20 cellular contexts compared by ENCODE assay signal in genomic region chr12:740921-741320, GRCh38. TPM values are rescaled to one million over a fixed set of nuclear protein-coding genes. Genes with fewer than 3 reads are reported as not detected.
DNase-seq lines count a peak whose midpoint lies in the region; ATAC-seq, FAIRE-seq and TF ChIP-seq lines count a peak whose summit lies in the region.
"Had no signal": no experiment of that assay in that cellular context is flagged by ENCODE, and none has a peak within 500 bp of the region (broad histone marks: within the 10 kb centered on the region; RNA-seq: fewer than 3 reads in every experiment).

No MANE protein-coding gene starts in this region.

- H3K36me3 ChIP-seq in mammary epithelial cell (ENCODE audit: insufficient read depth, low read length) (no peaks in the 10 kb centered on the region), breast epithelium (no peaks in the 10 kb centered on the region), bronchial epithelial cell (ENCODE audit: control insufficient read depth, insufficient read depth, low read length) (no peaks in the 10 kb centered on the region), parathyroid adenoma (ENCODE audit: control insufficient read depth, insufficient read depth, low read length) (no peaks in the 10 kb centered on the region)
- H3K36me3 ChIP-seq: SJSA1 had no signal

- CTCF ChIA-PET in mammary epithelial cell (lab: Charles Lee; ENCODE audit: low non-redundant PET), result no interaction called here

- H3K9me3 ChIP-seq in mammary epithelial cell (replicated peaks; ENCODE audit: insufficient read depth, low read length), result no peaks in the 10 kb centered on the region
- no peaks in the 10 kb centered on the region for H3K9me3 ChIP-seq in breast epithelium
- no peaks in the 10 kb centered on the region for H3K9me3 ChIP-seq in parathyroid adenoma (ENCODE audit: control insufficient read depth, low read length)
- H3K9me3 ChIP-seq: SJSA1 had no signal

- H3K27ac ChIP-seq in mammary epithelial cell (ENCODE audit: insufficient read depth, low read depth, low read length) (no peak overlapping the region), breast epithelium (no peak overlapping the region), parathyroid adenoma (peak overlapping the region; percentile 39)
- H3K27ac ChIP-seq: C4-2B, KMS-11, PC-9, SJSA1 had no signal

- DNase-seq in mammary epithelial cell, result no peak
- no peak for DNase-seq in breast epithelium (ENCODE audit: low spot score in 2 of 2)
- DNase-seq in GM12892 (ENCODE audit: insufficient read length), result no peak
- DNase-seq in bronchial epithelial cell (ENCODE audit: low read depth), result no peak
- no peak for DNase-seq in GDM1 (lab: John Stamatoyannopoulos, UW)
- DNase-seq in NCI-H2107 (lab: John Stamatoyannopoulos, UW), result no peak
- DNase-seq: CD8-positive, alpha-beta T cell; DMS 273 treated with DMSO at 0.1 percent for 48 hours; DMS79; EL; MM.1S; NCI-H2029; NCI-H524 treated with DMSO at 0.1 percent for 48 hours; PC-9; Right ventricle myocardium superior had no signal

- BruUV-seq in mammary epithelial cell (replicated peaks; lab: Mats Ljungman, UMichigan), result no TSS peak

- no peak overlapping the region for H3K4me2 ChIP-seq in mammary epithelial cell (ENCODE audit: insufficient read depth, low read depth, low read length)
- no peak overlapping the region for H3K4me2 ChIP-seq in parathyroid adenoma (ENCODE audit: low read length)
- H3K4me2 ChIP-seq: KMS-11, PC-9 had no signal

- in situ Hi-C loops in mammary epithelial cell (cut with MboI; ENCODE audit: low sequenced_read_pairs in 2 of 2), result loop anchor here in 1 of 2 donors (10.0 kb wide), 1 partner anchor 166 kb away; no protein-coding TSS in a partner anchor

- intact Hi-C loops in mammary epithelial cell (cut with micrococcal nuclease) (no loop called here), breast epithelium (cut with DNase I; ENCODE audit: low total_unique reads) (no loop called here)

- no peaks in the 10 kb centered on the region for H3K79me2 ChIP-seq in mammary epithelial cell (ENCODE audit: insufficient read depth, low read length)
- H3K79me2 ChIP-seq in parathyroid adenoma, result no peaks in the 10 kb centered on the region

- dilution Hi-C loops in mammary epithelial cell (cut with HindIII; ENCODE audit: low sequenced_read_pairs), result no loop called here

- H3K9ac ChIP-seq in mammary epithelial cell (ENCODE audit: insufficient read depth, low read length) (no peak overlapping the region), parathyroid adenoma (no peak overlapping the region)
- H3K9ac ChIP-seq: KMS-11 had no signal

- TF ChIP-seq CTCF in mammary epithelial cell (conservative IDR thresholded peaks at IDR 0.05 in 1 of 2, IDR thresholded peaks at IDR 0.05 in 1 of 2; ENCODE audit: extremely low read depth in 1 of 2, insufficient read depth in 1 of 2, low read depth in 1 of 2, low read length in 2 of 2) (no peak), breast epithelium (IDR thresholded peaks at IDR 0.05) (no peak), bronchial epithelial cell (IDR thresholded peaks at IDR 0.05; ENCODE audit: insufficient read depth, low read length, severe bottlenecking) (no peak), parathyroid adenoma (IDR thresholded peaks at IDR 0.05) (no peak)

- H2AFZ ChIP-seq in mammary epithelial cell (ENCODE audit: low read depth, low read length), result peak overlapping the region; percentile 3
- peak overlapping the region; percentile 59 for H2AFZ ChIP-seq in parathyroid adenoma
- H2AFZ ChIP-seq: PC-9 had no signal

- H4K20me1 ChIP-seq in mammary epithelial cell (ENCODE audit: insufficient read depth, low read length), result no peaks in the 10 kb centered on the region

- H3K27me3 ChIP-seq in mammary epithelial cell (ENCODE audit: insufficient read depth, low read length), result no peaks in the 10 kb centered on the region
- H3K27me3 ChIP-seq in breast epithelium, result no peaks in the 10 kb centered on the region
- H3K27me3 ChIP-seq in bronchial epithelial cell (ENCODE audit: control insufficient read depth, insufficient read depth, low read length), result no peaks in the 10 kb centered on the region
- H3K27me3 ChIP-seq in parathyroid adenoma (ENCODE audit: control insufficient read depth, insufficient read depth, low read length), result no peaks in the 10 kb centered on the region
- H3K27me3 ChIP-seq: SJSA1 had no signal

- no peak for ATAC-seq in GM21723 (IDR thresholded peaks at IDR 0.05; ENCODE audit: unreplicated experiment)
- ATAC-seq: CD8-positive, alpha-beta T cell had no signal

- WGBS in mammary epithelial cell (ENCODE audit: low coverage, missing lambda C conversion rate), result 38% methylated on average over 6 of the region's 6 CpGs

- no peak overlapping the region for H3K4me3 ChIP-seq in mammary epithelial cell (replicated peaks in 1 of 3; ENCODE audit: insufficient read depth in 1 of 3, low read depth in 2 of 3, low read length in 3 of 3)
- H3K4me3 ChIP-seq in breast epithelium, result no peak overlapping the region
- no peak overlapping the region for H3K4me3 ChIP-seq in bronchial epithelial cell (ENCODE audit: low read depth, low read length)
- H3K4me3 ChIP-seq in parathyroid adenoma (ENCODE audit: low read depth, low read length), result no peak overlapping the region
- H3K4me3 ChIP-seq: PC-9, SJSA1 had no signal

- TF ChIP-seq POLR2A in breast epithelium (IDR thresholded peaks at IDR 0.05), result no peak
- TF ChIP-seq POLR2A in GM12892 (IDR thresholded peaks at IDR 0.05; ENCODE audit: low read depth, low read length), result no peak

- peak; percentile 21 for FAIRE-seq in GM12892 (lab: Jason Lieb, UNC)
- peak; percentile 23 for FAIRE-seq in bronchial epithelial cell (lab: Jason Lieb, UNC)

- H3K4me1 ChIP-seq in mammary epithelial cell (ENCODE audit: insufficient read depth, low read length), result no peaks in the 10 kb centered on the region
- no peaks in the 10 kb centered on the region for H3K4me1 ChIP-seq in breast epithelium
- peaks cover 11% of the 10 kb centered on the region for H3K4me1 ChIP-seq in parathyroid adenoma
- H3K4me1 ChIP-seq: SJSA1 had no signal

RNA-seq across cellular contexts. Expression of gene WNK1, which starts 11.5 kb away (rescaled TPM):
- total RNA-seq in mammary epithelial cell (100 to 1,000 TPM; 154 to 180 TPM), breast epithelium (100 to 1,000 TPM; 173 to 192 (median 176) TPM), bronchial epithelial cell (57.7 and 101 TPM in 2 replicates)
- polyA plus RNA-seq in mammary epithelial cell, result 69.8 TPM
- polyA minus RNA-seq in mammary epithelial cell, result 113 TPM
- polyA plus RNA-seq in GM12892 (2012; ENCODE audit: missing spikeins), result 83.8 TPM
